In genomic region chr1:21216835-21217811, GRCh38 we compare ENCODE assay signal across 8 cellular contexts. TPM values are rescaled to one million over a fixed set of nuclear protein-coding genes. Genes with fewer than 3 reads are reported as not detected.
DNase-seq lines count a peak whose midpoint lies in the region; ATAC-seq and TF ChIP-seq lines count a peak whose summit lies in the region.

No MANE protein-coding gene starts in this region.

- H3K9me3 Mint-ChIP-seq in CD8-positive, alpha-beta T cell: no peaks in the 10 kb centered on the region
- no peaks in the 10 kb centered on the region for H3K9me3 Mint-ChIP-seq in T-helper 2 cell treated with Interferon-gamma antibody and Interleukin-4, amounts not matched to agents 5 μg/mL and 100 μg/mL, for 36 hours

- no peak overlapping the region for H3K27ac ChIP-seq in CD8-positive, alpha-beta T cell (ENCODE audit: low read depth, low read length)

- CTCF ChIA-PET in CD8-positive, alpha-beta T cell (lab: Charles Lee): interaction anchor here (0.7 to 5.8 kb wide), 16 partner anchors 9 to 152 kb away, joined by 3 to 49 read pairs (median 4); no protein-coding TSS in a partner anchor

- peaks cover 5% of the 10 kb centered on the region for H3K36me3 ChIP-seq in CD8-positive, alpha-beta T cell (ENCODE audit: insufficient read depth, low read length)

- POLR2A ChIA-PET in CD8-positive, alpha-beta T cell (lab: Charles Lee): no interaction called here

- H3K4me3 ChIP-seq in CD8-positive, alpha-beta T cell (ENCODE audit: low read depth, low read length): no peak overlapping the region

- peak; percentile 78 for ATAC-seq in CD8-positive, alpha-beta T cell
- no peak for ATAC-seq in GM19455 (IDR thresholded peaks at IDR 0.05; ENCODE audit: unreplicated experiment)

- H3K36me3 Mint-ChIP-seq in CD8-positive, alpha-beta T cell: peaks cover 33% of the 10 kb centered on the region
- peaks cover 6% of the 10 kb centered on the region for H3K36me3 Mint-ChIP-seq in T-helper 2 cell treated with Interferon-gamma antibody and Interleukin-4, amounts not matched to agents 5 μg/mL and 100 μg/mL, for 36 hours (ENCODE audit: low read depth)

- H3K4me3 Mint-ChIP-seq in CD8-positive, alpha-beta T cell: no peak overlapping the region
- H3K4me3 Mint-ChIP-seq in T-helper 2 cell treated with Interferon-gamma antibody and Interleukin-4, amounts not matched to agents 5 μg/mL and 100 μg/mL, for 36 hours: no peak overlapping the region

- intact Hi-C loops in CD8-positive, alpha-beta T cell (cut with DNase I, micrococcal nuclease): loop anchor here in 1 of 2 experiments (1.0 kb wide), 1 partner anchor 151 kb away; no protein-coding TSS in a partner anchor

- H3K4me1 ChIP-seq in CD8-positive, alpha-beta T cell (ENCODE audit: insufficient read depth, low read length): no peaks in the 10 kb centered on the region

- no peaks in the 10 kb centered on the region for H3K27me3 Mint-ChIP-seq in CD8-positive, alpha-beta T cell (ENCODE audit: low read depth)
- H3K27me3 Mint-ChIP-seq in T-helper 2 cell treated with Interferon-gamma antibody and Interleukin-4, amounts not matched to agents 5 μg/mL and 100 μg/mL, for 36 hours (ENCODE audit: low read depth): peaks cover 2% of the 10 kb centered on the region

- H3K27me3 ChIP-seq in CD8-positive, alpha-beta T cell (ENCODE audit: insufficient read depth, low read length): no peaks in the 10 kb centered on the region

- peaks cover 2% of the 10 kb centered on the region for H3K4me1 Mint-ChIP-seq in CD8-positive, alpha-beta T cell (ENCODE audit: low read depth)
- H3K4me1 Mint-ChIP-seq in T-helper 2 cell treated with Interferon-gamma antibody and Interleukin-4, amounts not matched to agents 5 μg/mL and 100 μg/mL, for 36 hours (ENCODE audit: low read depth): peaks cover 2% of the 10 kb centered on the region

- no peak overlapping the region for H3K27ac Mint-ChIP-seq in CD8-positive, alpha-beta T cell
- H3K27ac Mint-ChIP-seq in T-helper 2 cell treated with Interferon-gamma antibody and Interleukin-4, amounts not matched to agents 5 μg/mL and 100 μg/mL, for 36 hours: no peak overlapping the region

- peak; percentile 75 for TF ChIP-seq CTCF in CD8-positive, alpha-beta T cell (IDR thresholded peaks at IDR 0.05)

- H3K9me3 ChIP-seq in CD8-positive, alpha-beta T cell (ENCODE audit: low read length): no peaks in the 10 kb centered on the region

- peak; percentile 26 to 72 (median 65) for DNase-seq in CD8-positive, alpha-beta T cell
- DNase-seq in HT-29 (ENCODE audit: low spot score) (peak; percentile 57), amniotic epithelial cell (ENCODE audit: low read depth) (peak; percentile 40), islet precursor cell (peak; percentile 72), DMS79 (lab: John Stamatoyannopoulos, UW) (no peak)
- peak; percentile 41 for DNase-seq in T-helper 2 cell treated with Interferon-gamma antibody and Interleukin-4, amounts not matched to agents 5 μg/mL and 100 μg/mL, for 36 hours (ENCODE audit: low spot score)
- peak; percentile 80 for DNase-seq in stimulated activated CD4-positive, alpha-beta T cell treated with anti-CD3 and anti-CD28 coated beads, Interleukin-4, amount 100 ng/mL, for 24 hours

RNA-seq across cellular contexts. Expression of gene EIF4G3, which starts 40.4 kb away (rescaled TPM):
- 10 to 100 TPM; 19.6 to 19.8 TPM for total RNA-seq in CD8-positive, alpha-beta T cell
- total RNA-seq in HT-29 (2014; rRNA removed; shearing (Covaris generic)): 29.4 and 65.3 TPM in 2 replicates
